20 cellular contexts compared by ENCODE assay signal in the genomic region with DNA sequence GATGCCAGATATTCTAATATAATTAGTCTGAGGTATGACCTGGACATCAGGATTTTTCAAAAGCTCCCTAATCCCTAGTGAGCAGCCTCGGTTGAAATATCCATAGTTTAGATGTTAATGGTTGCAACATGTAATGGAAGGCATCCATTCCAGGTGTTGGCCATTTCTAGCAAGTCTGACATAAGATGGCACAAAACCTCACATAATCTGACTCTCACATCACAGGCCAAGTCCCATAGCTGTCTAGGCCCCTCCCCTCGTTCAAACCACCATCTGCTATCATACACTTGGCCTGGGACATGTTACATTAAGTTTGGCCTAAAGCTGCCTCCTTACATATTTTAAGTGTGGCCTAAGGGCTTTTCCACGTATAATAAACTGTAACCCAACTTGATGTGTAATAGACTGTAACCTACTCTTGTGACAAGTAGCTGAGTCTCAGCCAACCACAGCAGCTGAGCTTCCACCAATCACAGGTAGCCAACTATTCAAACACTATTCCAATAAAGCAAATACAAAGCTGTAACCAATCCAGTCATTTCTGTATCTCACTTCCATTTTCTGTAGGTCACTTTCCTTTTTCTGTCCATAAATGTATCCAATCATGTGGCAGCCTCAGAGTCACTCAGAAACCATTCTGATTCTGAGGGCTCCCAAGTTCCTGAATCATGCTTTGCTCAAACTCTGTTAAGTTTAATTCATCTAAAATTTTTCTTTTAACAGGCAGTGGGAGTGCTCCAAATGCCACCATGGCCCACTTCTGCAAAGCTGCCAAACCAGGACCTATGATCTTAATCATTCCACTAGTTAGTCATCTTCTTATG. TPM values are rescaled to one million over a fixed set of nuclear protein-coding genes. Genes with fewer than 3 reads are reported as not detected.
A peak's percentile ranks its signal among the peaks of the same experiment; 100 is the strongest.
DNase-seq lines count a peak whose midpoint lies in the region; TF ChIP-seq lines count a peak whose summit lies in the region.
"Had no signal": no experiment of that assay in that cellular context is flagged by ENCODE, and none has a peak within 500 bp of the region (broad histone marks: within the 10 kb centered on the region; RNA-seq: fewer than 3 reads in every experiment).

No MANE protein-coding gene starts in this region.

- no peak overlapping the region for H3K4me3 ChIP-seq in AG10803 (ENCODE audit: low read length)
- no peak overlapping the region for H3K4me3 ChIP-seq in fibroblast of mammary gland (ENCODE audit: control insufficient read depth, low read depth, low read length)
- H3K4me3 ChIP-seq in breast epithelium: no peak overlapping the region
- H3K4me3 ChIP-seq in stomach: no peak overlapping the region
- H3K4me3 ChIP-seq: esophagus muscularis mucosa, vagina had no signal

- intact Hi-C loops in breast epithelium (cut with DNase I; ENCODE audit: low total_unique reads) (no loop called here), stomach (cut with DNase I; ENCODE audit: low total_unique reads) (no loop called here)

- TF ChIP-seq CTCF in AG10803 (conservative IDR thresholded peaks at IDR 0.05; ENCODE audit: low read length) (no peak), fibroblast of mammary gland (conservative IDR thresholded peaks at IDR 0.05; ENCODE audit: control insufficient read depth, insufficient read depth, low read depth, low read length) (no peak), breast epithelium (IDR thresholded peaks at IDR 0.05) (no peak), stomach (IDR thresholded peaks at IDR 0.05) (no peak)

- TF ChIP-seq POLR2A in breast epithelium (IDR thresholded peaks at IDR 0.05): no peak
- no peak for TF ChIP-seq POLR2A in stomach (IDR thresholded peaks at IDR 0.05)

- H3K9me3 ChIP-seq in breast epithelium (no peaks in the 10 kb centered on the region), stomach (no peaks in the 10 kb centered on the region)
- H3K9me3 ChIP-seq: esophagus muscularis mucosa, vagina had no signal

- WGBS in stomach, 5 donors: 67 to 81% (median 79%) methylated on average over 3 of the region's 3 CpGs

- DNase-seq in AG10803 (ENCODE audit: low read depth) (peak; percentile 46), DMS 273 (lab: John Stamatoyannopoulos, UW; ENCODE audit: unreplicated experiment) (peak; percentile 71), NCI-H2029 treated with DMSO at 0.1 percent for 48 hours (lab: John Stamatoyannopoulos, UW) (peak; percentile 53), fibroblast of mammary gland (ENCODE audit: low read depth) (peak; percentile 47), breast epithelium (ENCODE audit: low spot score in 2 of 2) (no peak), NCI-H82 treated with DMSO at 0.1 percent for 48 hours (lab: John Stamatoyannopoulos, UW; ENCODE audit: unreplicated experiment) (no peak), stomach (no peak)
- DNase-seq: activated T-cell treated with anti-CD3 and anti-CD28 coated beads, Interleukin-2, amount 50 U/mL, for 4 hours; anterior cingulate cortex; dermis blood vessel endothelial cell; HCEC 1CT; NCI-H1105 treated with DMSO at 0.1 percent for 48 hours; NCI-H526; nucleus accumbens; stimulated activated CD4-positive, alpha-beta T cell treated with anti-CD3 and anti-CD28 coated beads, Interleukin-4, amount 100 ng/mL, for 4 hours; T-cell had no signal

- H3K27me3 ChIP-seq in breast epithelium (no peaks in the 10 kb centered on the region), stomach (no peaks in the 10 kb centered on the region)
- H3K27me3 ChIP-seq: esophagus muscularis mucosa, vagina had no signal

- H3K4me1 ChIP-seq in breast epithelium: no peaks in the 10 kb centered on the region
- no peaks in the 10 kb centered on the region for H3K4me1 ChIP-seq in stomach
- H3K4me1 ChIP-seq: vagina had no signal

- TF ChIP-seq EP300 in stomach (IDR thresholded peaks at IDR 0.05): no peak

- H3K27ac ChIP-seq in breast epithelium: no peak overlapping the region
- H3K27ac ChIP-seq in stomach: no peak overlapping the region
- H3K27ac ChIP-seq: C4-2B, esophagus muscularis mucosa, vagina had no signal

- no peaks in the 10 kb centered on the region for H3K36me3 ChIP-seq in breast epithelium
- H3K36me3 ChIP-seq in stomach: no peaks in the 10 kb centered on the region
- H3K36me3 ChIP-seq: esophagus muscularis mucosa, vagina had no signal

RNA-seq across cellular contexts. Expression of a gene that starts 59.4 kb away (rescaled TPM):
- 1 to 10 TPM; 1.3 to 2.3 (median 1.9) TPM for total RNA-seq in breast epithelium
- total RNA-seq in stomach: 1 to 10 TPM in 3 of 5 donors, under 1 TPM in 1, not detected in 1; 0.87 to 5.5 (median 2.3) TPM
- polyA plus RNA-seq in stomach: under 1 TPM in 2 of 3 donors, not detected in 1; 0.12 to 0.13 TPM
- total RNA-seq: RPMI7951 had no signal

Comparison
In these comparisons a context has a peak if more than half of its experiments do, and no peak if none do; other contexts are left out.
1. DNase-seq: peak in AG10803 (single experiment), DMS 273 (single experiment), NCI-H2029 treated with DMSO at 0.1 percent for 48 hours (single experiment) and fibroblast of mammary gland (single experiment); none in breast epithelium (0 of 2), NCI-H82 treated with DMSO at 0.1 percent for 48 hours (single experiment) and stomach (single experiment).